Comparison of ENCODE assay signal across 9 cellular contexts in genomic region chr14:92659765-92660561, GRCh38.
DNase-seq lines count a peak whose midpoint lies in the region; ATAC-seq, FAIRE-seq and TF ChIP-seq lines count a peak whose summit lies in the region.
"Had no signal": no experiment of that assay in that cellular context is flagged by ENCODE, and none has a peak within 500 bp of the region (broad histone marks: within the 10 kb centered on the region; RNA-seq: fewer than 3 reads in every experiment).

No MANE protein-coding gene starts in this region.

- ATAC-seq in body of pancreas (no peak), lung (ENCODE audit: insufficient read depth, low FRiP score) (peak; percentile 51), HG03039 (IDR thresholded peaks at IDR 0.05; ENCODE audit: unreplicated experiment) (no peak), HG03135 (IDR thresholded peaks at IDR 0.05; ENCODE audit: unreplicated experiment) (no peak)

- H3K9me3 ChIP-seq in body of pancreas (no peaks in the 10 kb centered on the region), lung (ENCODE audit: control insufficient read depth in 2 of 2, insufficient read depth in 1 of 2, low read length in 1 of 2) (no peaks in the 10 kb centered on the region)

- H3K4me1 ChIP-seq in body of pancreas (no peaks in the 10 kb centered on the region), lung (ENCODE audit: control insufficient read depth in 2 of 2, insufficient read depth in 2 of 2, low read length in 2 of 2) (peaks cover 0 to 27% of the 10 kb centered on the region in 2 donors)

- TF ChIP-seq CTCF in AG10803 (conservative IDR thresholded peaks at IDR 0.05; ENCODE audit: low read length): no peak
- no peak for TF ChIP-seq CTCF in body of pancreas (IDR thresholded peaks at IDR 0.05)
- no peak for TF ChIP-seq CTCF in lung (IDR thresholded peaks at IDR 0.05; ENCODE audit: control extremely low read depth, extremely low read depth)

- H3K4me3 ChIP-seq in AG10803 (ENCODE audit: low read length) (no peak overlapping the region), body of pancreas (no peak overlapping the region), lung (no peak overlapping the region)

- intact Hi-C loops in body of pancreas (cut with DNase I): no loop called here

- peak in 1 of 3 donors; percentile 14 for TF ChIP-seq POLR2A in body of pancreas (IDR thresholded peaks at IDR 0.05)

- FAIRE-seq in frontal cortex (lab: Jason Lieb, UNC): no peak

- DNase-seq in AG10803 (ENCODE audit: low read depth): peak; percentile 65
- peak; percentile 71 for DNase-seq in KG1 (lab: John Stamatoyannopoulos, UW)
- DNase-seq in body of pancreas: peak in 3 of 4 donors; percentile 32 to 86 (median 37)
- DNase-seq in lung (ENCODE audit: low spot score): peak; percentile 64
- DNase-seq in frontal cortex (ENCODE audit: low spot score in 2 of 2): no peak
- no peak for DNase-seq in activated CD4-positive, CD25-positive, alpha-beta regulatory T cell treated with anti-CD3 and anti-CD28 coated beads, Interleukin-2, amount 50 U/mL, for 72 hours
- DNase-seq: NCI-H226 had no signal

- H3K36me3 ChIP-seq in body of pancreas (replicated peaks in 1 of 2; ENCODE audit: insufficient read depth in 1 of 2, low read depth in 2 of 2) (no peaks in the 10 kb centered on the region), lung (ENCODE audit: control insufficient read depth in 2 of 2, insufficient read depth in 2 of 2, low read length in 2 of 2) (peaks cover 0 to 30% of the 10 kb centered on the region in 2 donors)

- WGBS in body of pancreas, 2 donors: 61 to 78% methylated on average over 6 to 11 of the region's 11 CpGs
- 50 to 64% methylated on average over 11 of the region's 11 CpGs for WGBS in lung, 2 donors

- H3K27ac ChIP-seq in body of pancreas (peak overlapping the region in 2 of 4 donors; percentile 4 to 67), lung (ENCODE audit: low read depth in 1 of 2, low read length in 1 of 2) (peak overlapping the region; percentile 55 to 83)

- H3K27me3 ChIP-seq in body of pancreas (no peaks in the 10 kb centered on the region), lung (ENCODE audit: control insufficient read depth, insufficient read depth) (no peaks in the 10 kb centered on the region)

Comparison
In these comparisons a context has a peak if more than half of its experiments do, and no peak if none do; other contexts are left out.
1. DNase-seq: peak in AG10803 (single experiment), KG1 (single experiment), body of pancreas (3 of 4) and lung (single experiment); none in frontal cortex (0 of 2) and activated CD4-positive, CD25-positive, alpha-beta regulatory T cell treated with anti-CD3 and anti-CD28 coated beads, Interleukin-2, amount 50 U/mL, for 72 hours (single experiment).